Comparison of ENCODE assay signal across 9 cellular contexts in genomic region chr17:4073983-4074830, GRCh38.
DNase-seq lines count a peak whose midpoint lies in the region; ATAC-seq and TF ChIP-seq lines count a peak whose summit lies in the region.
"Had no signal": no experiment of that assay in that cellular context is flagged by ENCODE, and none has a peak within 500 bp of the region (broad histone marks: within the 10 kb centered on the region; RNA-seq: fewer than 3 reads in every experiment).

No MANE protein-coding gene starts in this region.

- TF ChIP-seq CTCF in DOHH2 (IDR thresholded peaks at IDR 0.05; ENCODE audit: low read depth, low read length, poor library complexity, severe bottlenecking) (no peak), GM20000 (IDR thresholded peaks at IDR 0.05; ENCODE audit: extremely low read depth, missing control alignments) (no peak), fibroblast of mammary gland (conservative IDR thresholded peaks at IDR 0.05; ENCODE audit: control insufficient read depth, insufficient read depth, low read depth, low read length) (no peak)

- H3K4me2 ChIP-seq in DOHH2 (ENCODE audit: low read length), result peak overlapping the region; percentile 38

- peaks cover 4% of the 10 kb centered on the region; the same call in 1 of the 2 replicates for H3F3A ChIP-seq in DOHH2 (ENCODE audit: control insufficient read depth, insufficient read depth)

- no peaks in the 10 kb centered on the region for H3K9me2 ChIP-seq in DOHH2 (replicated peaks; ENCODE audit: control insufficient read depth, low read length)

- H3K9me3 ChIP-seq in DOHH2 (ENCODE audit: control insufficient read depth, insufficient read depth, low read length), result no peaks in the 10 kb centered on the region
- H3K9me3 ChIP-seq: upper lobe of left lung had no signal

- H3K36me3 ChIP-seq in DOHH2 (ENCODE audit: control insufficient read depth, low read length), result peaks cover 89% of the 10 kb centered on the region

- H3K4me3 ChIP-seq in DOHH2 (ENCODE audit: low read length) (no peak overlapping the region), fibroblast of mammary gland (ENCODE audit: control insufficient read depth, low read depth, low read length) (no peak overlapping the region)
- H3K4me3 ChIP-seq: upper lobe of left lung had no signal

- H3K4me1 ChIP-seq in DOHH2 (ENCODE audit: control insufficient read depth, low read length), result peaks cover 27% of the 10 kb centered on the region

- peaks cover 5% of the 10 kb centered on the region; the same call in 1 of the 2 replicates for H4K20me1 ChIP-seq in DOHH2 (ENCODE audit: control insufficient read depth, insufficient read depth, low read depth, low read length)

- H3K27ac ChIP-seq in DOHH2 (ENCODE audit: low read depth, low read length), result no peak overlapping the region

- DNase-seq in GM20000 (ENCODE audit: low spot score) (peak; percentile 88), fibroblast of mammary gland (ENCODE audit: low read depth) (peak; percentile 10), HUDEP-2 (lab: John Stamatoyannopoulos, UW; ENCODE audit: unreplicated experiment in 76 of 76) (no peak), RKO (ENCODE audit: low spot score) (no peak), inferior parietal cortex (ENCODE audit: extremely low spot score) (no peak), T-helper 1 cell (no peak)

- H3K27me3 ChIP-seq in DOHH2 (ENCODE audit: control insufficient read depth, low read length), result no peaks in the 10 kb centered on the region
- H3K27me3 ChIP-seq: upper lobe of left lung had no signal

- peak; percentile 77 for ATAC-seq in HG03520 (IDR thresholded peaks at IDR 0.05; ENCODE audit: unreplicated experiment)

- H3K79me2 ChIP-seq in DOHH2 (ENCODE audit: control insufficient read depth, low read length), result no peaks in the 10 kb centered on the region

Comparison
In these comparisons a context has a peak if more than half of its experiments do, and no peak if none do; other contexts are left out.
1. DNase-seq: peak in GM20000 (single experiment) and fibroblast of mammary gland (single experiment); none in HUDEP-2 (0 of 76), RKO (single experiment), inferior parietal cortex (single experiment) and T-helper 1 cell (0 of 5).